21 cellular contexts compared by ENCODE assay signal in genomic region chr2:232529806-232530547, GRCh38. TPM values are rescaled to one million over a fixed set of nuclear protein-coding genes. Genes with fewer than 3 reads are reported as not detected.
"Had no signal": no experiment of that assay in that cellular context is flagged by ENCODE, and none has a peak within 500 bp of the region (broad histone marks: within the 10 kb centered on the region; RNA-seq: fewer than 3 reads in every experiment).

No MANE protein-coding gene starts in this region.

- H3K9me3 Mint-ChIP-seq: activated CD4-positive, alpha-beta T cell treated with anti-CD3 and anti-CD28 coated beads, Interleukin-2, amount 10 ng/mL, durations not matched to agents 24 days and 14 days; activated CD8-positive, alpha-beta T cell treated with anti-CD3 and anti-CD28 coated beads for 36 hours; activated naive CD8-positive, alpha-beta T cell treated with anti-CD3 and anti-CD28 coated beads for 36 hours; activated T-helper 17 cell treated with anti-CD3 and anti-CD28 coated beads, Interleukin-2, amount 50 U/mL, for 72 hours; immature natural killer cell had no signal

- H3K4me1 ChIP-seq: colonic mucosa had no signal

- H3K9me3 ChIP-seq: colonic mucosa, heart left ventricle, sigmoid colon had no signal

- H3K36me3 ChIP-seq: colonic mucosa, heart left ventricle, sigmoid colon had no signal

- H3K27ac Mint-ChIP-seq: activated CD4-positive, alpha-beta T cell treated with anti-CD3 and anti-CD28 coated beads, Interleukin-2, amount 10 ng/mL, durations not matched to agents 24 days and 14 days; activated CD8-positive, alpha-beta T cell treated with anti-CD3 and anti-CD28 coated beads for 36 hours; activated naive CD8-positive, alpha-beta T cell treated with anti-CD3 and anti-CD28 coated beads for 36 hours had no signal

- H3K36me3 Mint-ChIP-seq: activated naive CD8-positive, alpha-beta T cell treated with anti-CD3 and anti-CD28 coated beads for 36 hours; brain; immature natural killer cell had no signal

- DNase-seq: activated CD4-positive, alpha-beta T cell treated with anti-CD3 and anti-CD28 coated beads, Interleukin-2, amount 10 ng/mL, durations not matched to agents 24 days and 14 days; activated CD8-positive, alpha-beta T cell treated with anti-CD3 and anti-CD28 coated beads for 36 hours; activated naive CD4-positive, alpha-beta T cell; activated naive CD8-positive, alpha-beta T cell treated with anti-CD3 and anti-CD28 coated beads for 36 hours; activated T-cell treated with anti-CD3 and anti-CD28 coated beads, Interleukin-2, amount 50 U/mL, for 1 hour; amniotic stem cell; central memory CD4-positive, alpha-beta T cell; colonic mucosa; erythroblast; immature natural killer cell; sigmoid colon; stimulated activated CD8-positive, alpha-beta memory T cell treated with anti-CD3 and anti-CD28 coated beads, Interleukin-4, amount 100 ng/mL, for 48 hours; T-helper 9 cell had no signal

- H3K4me3 ChIP-seq: colonic mucosa, heart left ventricle, lung, sigmoid colon had no signal

- ATAC-seq: activated CD8-positive, alpha-beta T cell treated with anti-CD3 and anti-CD28 coated beads for 36 hours; heart left ventricle had no signal

- H3K27ac ChIP-seq: colonic mucosa, heart left ventricle, sigmoid colon had no signal

- H3K4me3 Mint-ChIP-seq: activated CD4-positive, alpha-beta T cell treated with anti-CD3 and anti-CD28 coated beads, Interleukin-2, amount 10 ng/mL, durations not matched to agents 24 days and 14 days; activated CD8-positive, alpha-beta T cell treated with anti-CD3 and anti-CD28 coated beads for 36 hours; activated naive CD8-positive, alpha-beta T cell treated with anti-CD3 and anti-CD28 coated beads for 36 hours; activated T-helper 17 cell treated with anti-CD3 and anti-CD28 coated beads, Interleukin-2, amount 50 U/mL, for 72 hours; brain; immature natural killer cell had no signal

RNA-seq across cellular contexts. Expression of gene CHRND, which starts 4.0 kb away (rescaled TPM):
- total RNA-seq: activated CD4-positive, alpha-beta T cell treated with anti-CD3 and anti-CD28 coated beads, Interleukin-2, amount 10 ng/mL, durations not matched to agents 24 days and 14 days; activated CD8-positive, alpha-beta T cell treated with anti-CD3 and anti-CD28 coated beads for 36 hours; activated naive CD8-positive, alpha-beta T cell treated with anti-CD3 and anti-CD28 coated beads for 36 hours; activated T-helper 17 cell treated with anti-CD3 and anti-CD28 coated beads, Interleukin-2, amount 50 U/mL, for 72 hours; colonic mucosa; heart left ventricle; lung; osteocyte; pulmonary artery endothelial cell; sigmoid colon had no signal
- polyA plus RNA-seq: heart left ventricle, immature natural killer cell, lung, neural cell, sigmoid colon, urinary bladder had no signal

RNA-seq across cellular contexts. Expression of gene CHRNG, which starts 9.5 kb away (rescaled TPM):
- total RNA-seq: activated CD4-positive, alpha-beta T cell treated with anti-CD3 and anti-CD28 coated beads, Interleukin-2, amount 10 ng/mL, durations not matched to agents 24 days and 14 days; activated CD8-positive, alpha-beta T cell treated with anti-CD3 and anti-CD28 coated beads for 36 hours; activated naive CD8-positive, alpha-beta T cell treated with anti-CD3 and anti-CD28 coated beads for 36 hours; activated T-helper 17 cell treated with anti-CD3 and anti-CD28 coated beads, Interleukin-2, amount 50 U/mL, for 72 hours; colonic mucosa; heart left ventricle; lung; osteocyte; pulmonary artery endothelial cell; sigmoid colon had no signal
- polyA plus RNA-seq: heart left ventricle, immature natural killer cell, lung, neural cell, sigmoid colon, urinary bladder had no signal

RNA-seq across cellular contexts. Expression of gene PRSS56, which starts 9.8 kb away (rescaled TPM):
- total RNA-seq: activated CD4-positive, alpha-beta T cell treated with anti-CD3 and anti-CD28 coated beads, Interleukin-2, amount 10 ng/mL, durations not matched to agents 24 days and 14 days; activated CD8-positive, alpha-beta T cell treated with anti-CD3 and anti-CD28 coated beads for 36 hours; activated naive CD8-positive, alpha-beta T cell treated with anti-CD3 and anti-CD28 coated beads for 36 hours; activated T-helper 17 cell treated with anti-CD3 and anti-CD28 coated beads, Interleukin-2, amount 50 U/mL, for 72 hours; colonic mucosa; lung; osteocyte; pulmonary artery endothelial cell; sigmoid colon; urinary bladder had no signal
- polyA plus RNA-seq: immature natural killer cell, lung, sigmoid colon, urinary bladder had no signal
